In genomic region chr1:36626435-36626834, GRCh38 we compare ENCODE assay signal across 30 cellular contexts.
"Had no signal": no experiment of that assay in that cellular context is flagged by ENCODE, and none has a peak within 500 bp of the region (broad histone marks: within the 10 kb centered on the region; RNA-seq: fewer than 3 reads in every experiment).

No MANE protein-coding gene starts in this region.

- ATAC-seq: activated CD4-positive, CD25-positive, alpha-beta regulatory T cell treated with anti-CD3 and anti-CD28 coated beads, Interleukin-2, amount 50 U/mL, for 24 hours; activated CD8-positive, alpha-beta T cell treated with anti-CD3 and anti-CD28 coated beads for 36 hours; activated T-cell treated with anti-CD3 and anti-CD28 coated beads, Interleukin-2, amount 50 U/mL, for 4 hours; activated T-helper 17 cell treated with anti-CD3 and anti-CD28 coated beads, Interleukin-2, amount 50 U/mL, for 72 hours; effector memory CD8-positive, alpha-beta T cell; gastroesophageal sphincter; T-helper 17 cell had no signal

- DNase-seq: activated B cell treated with CpG ODN at 0.5 μM for 24 hours; activated CD4-positive, alpha-beta T cell treated with anti-CD3 and anti-CD28 coated beads for 48 hours; activated CD4-positive, alpha-beta T cell treated with anti-CD3 and anti-CD28 coated beads, Interleukin-2, amount 50 U/mL, for 1 hour; activated CD4-positive, alpha-beta T cell treated with anti-CD3 and anti-CD28 coated beads, Interleukin-2, amount 50 U/mL, for 48 hours; activated CD8-positive, alpha-beta memory T cell treated with anti-CD3 and anti-CD28 coated beads for 24 hours; activated CD8-positive, alpha-beta T cell treated with anti-CD3 and anti-CD28 coated beads for 36 hours; activated effector memory CD4-positive, alpha-beta T cell treated with Interleukin-2 at 50 U/mL for 16 hours; activated gamma-delta T cell treated with Interleukin-2 at 50 U/mL for 16 hours; activated naive CD4-positive, alpha-beta T cell treated with anti-CD3 and anti-CD28 coated beads, Interleukin-2, amount 50 U/mL, for 16 hours; activated naive CD4-positive, alpha-beta T cell treated with Interleukin-2 at 50 U/mL for 16 hours; activated T-cell treated with anti-CD3 and anti-CD28 coated beads, Interleukin-2, amount 50 U/mL, for 4 hours; amygdala; central memory CD4-positive, alpha-beta T cell; cerebellar nuclear complex; effector CD4-positive, alpha-beta T cell; effector memory CD8-positive, alpha-beta T cell; esophagus squamous epithelium; foreskin melanocyte; T-helper 1 cell; T-helper 17 cell; T1000 had no signal

- H3K36me3 ChIP-seq: ascending aorta, breast epithelium, cardiac muscle cell, esophagus squamous epithelium, gastroesophageal sphincter, WERI-Rb-1 had no signal

- H3K27ac ChIP-seq: ascending aorta, breast epithelium, cardiac muscle cell, coronary artery, epithelial cell of prostate, esophagus squamous epithelium, gastroesophageal sphincter, WERI-Rb-1 had no signal

- H3K9me3 ChIP-seq: ascending aorta, esophagus squamous epithelium, gastroesophageal sphincter had no signal

- H3K4me3 ChIP-seq: ascending aorta, breast epithelium, cardiac muscle cell, coronary artery, esophagus squamous epithelium, gastroesophageal sphincter had no signal

- H3K4me1 ChIP-seq: ascending aorta, breast epithelium, esophagus squamous epithelium, gastroesophageal sphincter had no signal

- H3K27me3 ChIP-seq: ascending aorta, cardiac muscle cell had no signal
